In genomic region chr20:61664741-61665320, GRCh38 we compare ENCODE assay signal across 24 cellular contexts.
"Had no signal": no experiment of that assay in that cellular context is flagged by ENCODE, and none has a peak within 500 bp of the region (broad histone marks: within the 10 kb centered on the region; RNA-seq: fewer than 3 reads in every experiment).

No MANE protein-coding gene starts in this region.

- FAIRE-seq: pancreas, small intestine had no signal

- H3K27me3 ChIP-seq: brain microvascular endothelial cell, colonic mucosa, neutrophil, pancreas, tibial nerve had no signal

- H3K9me3 ChIP-seq: colonic mucosa, esophagus squamous epithelium, heart right ventricle, left ventricle myocardium inferior, neutrophil, pancreas, suprapubic skin had no signal

- H3K4me3 ChIP-seq: colonic mucosa, esophagus squamous epithelium, heart right ventricle, left ventricle myocardium inferior, pancreas, suprapubic skin, tibial nerve had no signal

- DNase-seq: activated CD4-positive, alpha-beta T cell treated with anti-CD3 and anti-CD28 coated beads, Interleukin-2, amount 10 ng/mL, durations not matched to agents 7 days and 5 days; activated CD4-positive, CD25-positive, alpha-beta regulatory T cell treated with anti-CD3 and anti-CD28 coated beads, Interleukin-2, amount 50 U/mL, for 72 hours; activated CD8-positive, alpha-beta memory T cell treated with anti-CD3 and anti-CD28 coated beads, Interleukin-2, amount 10 ng/mL, durations not matched to agents 7 days and 5 days; activated CD8-positive, alpha-beta T cell treated with anti-CD3 and anti-CD28 coated beads for 36 hours; activated gamma-delta T cell treated with Interleukin-2 at 50 U/mL for 16 hours; brain microvascular endothelial cell; central memory CD4-positive, alpha-beta T cell; colonic mucosa; endodermal cell; esophagus squamous epithelium; heart right ventricle; kidney glomerular epithelial cell; left ventricle myocardium inferior; mammary epithelial cell; pancreas; small intestine; stimulated activated CD4-positive, alpha-beta T cell treated with anti-CD3 and anti-CD28 coated beads, Interleukin-2, amount 100 ng/mL, for 24 hours; stimulated activated naive CD8-positive, alpha-beta T cell treated with anti-CD3 and anti-CD28 coated beads, Interleukin-15, amount 100 ng/mL, for 72 hours; WERI-Rb-1 had no signal

- ATAC-seq: activated CD8-positive, alpha-beta memory T cell treated with anti-CD3 and anti-CD28 coated beads, Interleukin-2, amount 10 ng/mL, durations not matched to agents 7 days and 5 days; activated CD8-positive, alpha-beta T cell treated with anti-CD3 and anti-CD28 coated beads for 36 hours; pancreas; sciatic nerve; stimulated activated effector memory CD8-positive, alpha-beta T cell treated with anti-CD3 and anti-CD28 coated beads, Interleukin-12 subunit alpha, Interleukin-12 subunit beta, amount 100 ng/mL, for 72 hours; stimulated activated naive CD8-positive, alpha-beta T cell treated with anti-CD3 and anti-CD28 coated beads, Interleukin-15, amount 100 ng/mL, for 72 hours had no signal

- H3K27ac ChIP-seq: brain microvascular endothelial cell, colonic mucosa, esophagus squamous epithelium, heart right ventricle, left ventricle myocardium inferior, neutrophil, pancreas, suprapubic skin, tibial nerve, WERI-Rb-1 had no signal

- H3K4me1 ChIP-seq: colonic mucosa, pancreas, tibial nerve had no signal
